ENCODE assay signal across 26 cellular contexts in genomic region chr6:10362300-10362699, GRCh38. TPM values are rescaled to one million over a fixed set of nuclear protein-coding genes. Genes with fewer than 3 reads are reported as not detected.
DNase-seq lines count a peak whose midpoint lies in the region; ATAC-seq, FAIRE-seq and TF ChIP-seq lines count a peak whose summit lies in the region.
"Had no signal": no experiment of that assay in that cellular context is flagged by ENCODE, and none has a peak within 500 bp of the region (broad histone marks: within the 10 kb centered on the region; RNA-seq: fewer than 3 reads in every experiment).

No MANE protein-coding gene starts in this region.

- ATAC-seq in HepG2: no peak
- no peak for ATAC-seq in right lobe of liver
- no peak for ATAC-seq in HG02623 (IDR thresholded peaks at IDR 0.05; ENCODE audit: unreplicated experiment)
- ATAC-seq in stimulated activated memory B cell treated with anti-CD40 and anti-IgM and Interleukin-4, amounts not matched to agents 10 μg/mL and 1 μg/mL and 100 μg/mL, for 72 hours: no peak
- ATAC-seq: GM12878 had no signal

- no peak for TF ChIP-seq POLR2A in HepG2 (IDR thresholded peaks at IDR 0.05; ENCODE audit: insufficient read depth in 1 of 2, low read depth in 2 of 2, low read length in 2 of 2)
- TF ChIP-seq POLR2A in right lobe of liver (IDR thresholded peaks at IDR 0.05): no peak

- no peak for TF ChIP-seq CTCF in HepG2 (CRISPR knock-in tag; IDR thresholded peaks at IDR 0.05)
- TF ChIP-seq CTCF in right lobe of liver (IDR thresholded peaks at IDR 0.05): no peak
- no peak for TF ChIP-seq CTCF in endodermal cell (conservative IDR thresholded peaks at IDR 0.05)

- H3K4me2 ChIP-seq in HepG2 (ENCODE audit: low read depth, low read length): no peak overlapping the region
- H3K4me2 ChIP-seq: BLaER1 had no signal

- 0% methylated on average over 2 of the region's 2 CpGs for WGBS in HepG2 (ENCODE audit: low lambda C conversion rate)
- 57% methylated on average over 2 of the region's 2 CpGs for WGBS in right lobe of liver (ENCODE audit: insufficient coverage, low coverage, low lambda C conversion rate, missing lambda C conversion rate)
- 83 to 93% methylated on average over 2 of the region's 2 CpGs for WGBS in endodermal cell (ENCODE audit: insufficient coverage in 1 of 2, insufficient read length in 1 of 2), 2 experiments

- no peaks in the 10 kb centered on the region for H3K9me3 Mint-ChIP-seq in endodermal cell
- peaks cover 9% of the 10 kb centered on the region for H3K9me3 Mint-ChIP-seq in stimulated activated memory B cell treated with anti-CD40 and anti-IgM and Interleukin-4, amounts not matched to agents 10 μg/mL and 1 μg/mL and 100 μg/mL, for 72 hours

- H3K36me3 Mint-ChIP-seq in endodermal cell (ENCODE audit: low read depth): no peaks in the 10 kb centered on the region
- H3K36me3 Mint-ChIP-seq in stimulated activated memory B cell treated with anti-CD40 and anti-IgM and Interleukin-4, amounts not matched to agents 10 μg/mL and 1 μg/mL and 100 μg/mL, for 72 hours: no peaks in the 10 kb centered on the region
- H3K36me3 Mint-ChIP-seq: CD14-positive monocyte; CD4-positive, alpha-beta memory T cell; CD4-positive, CD25-positive, alpha-beta regulatory T cell; CD8-positive, alpha-beta memory T cell had no signal

- no peaks in the 10 kb centered on the region for H4K20me1 ChIP-seq in HepG2 (ENCODE audit: insufficient read depth, low read length)
- H4K20me1 ChIP-seq: BLaER1 had no signal

- no peak overlapping the region for H3K27ac ChIP-seq in HepG2 (ENCODE audit: extremely low read length, insufficient read depth, low read length)
- no peak overlapping the region for H3K27ac ChIP-seq in right lobe of liver
- H3K27ac ChIP-seq in endodermal cell (ENCODE audit: low read depth, low read length): no peak overlapping the region
- H3K27ac ChIP-seq: 22Rv1, BLaER1 had no signal

- TF ChIP-seq RAD21 in HepG2 (CRISPR knock-in tag; IDR thresholded peaks at IDR 0.05): no peak

- CTCF ChIA-PET in HepG2 (lab: Yijun Ruan, JAX; ENCODE audit: low intra/inter-chr PET ratio, low total read pairs): no interaction called here

- BruUV-seq in HepG2 (replicated peaks; lab: Mats Ljungman, UMichigan): no TSS peak

- in situ Hi-C loops in HepG2 (cut with HindIII; ENCODE audit: extremely low pct_ligation_motif_present, low pct_unique_long_range_greater_than_20kb): no loop called here

- DNase-seq in HepG2 (ENCODE audit: low spot score): no peak
- no peak for DNase-seq in right lobe of liver
- DNase-seq in endodermal cell: peak; percentile 24
- peak; percentile 43 for DNase-seq in islet precursor cell
- DNase-seq: ACHN; BE2C; C1 segment of cervical spinal cord; CD4-positive, alpha-beta memory T cell; CD4-positive, CD25-positive, alpha-beta regulatory T cell; CD8-positive, alpha-beta memory T cell; COR-L47; DMS 273 treated with DMSO at 0.1 percent for 48 hours; DMS153; DMS53; DMS79; DND-41; EL; GDM1 had no signal

- H3K4me1 ChIP-seq in HepG2 (ENCODE audit: insufficient read depth, low read length) (no peaks in the 10 kb centered on the region), right lobe of liver (no peaks in the 10 kb centered on the region), endodermal cell (ENCODE audit: control insufficient read depth, insufficient read depth, low read length) (no peaks in the 10 kb centered on the region)
- H3K4me1 ChIP-seq: BE2C, BLaER1 had no signal

- H3K36me3 ChIP-seq in HepG2 (replicated peaks in 1 of 2; ENCODE audit: control insufficient read depth in 1 of 2, insufficient read depth in 2 of 2, low read length in 2 of 2): no peaks in the 10 kb centered on the region
- H3K36me3 ChIP-seq in right lobe of liver: no peaks in the 10 kb centered on the region
- no peaks in the 10 kb centered on the region for H3K36me3 ChIP-seq in endodermal cell (ENCODE audit: control insufficient read depth, insufficient read depth, low read length)
- H3K36me3 ChIP-seq: BE2C, BLaER1 had no signal

- H3K27ac Mint-ChIP-seq in endodermal cell: no peak overlapping the region
- H3K27ac Mint-ChIP-seq in stimulated activated memory B cell treated with anti-CD40 and anti-IgM and Interleukin-4, amounts not matched to agents 10 μg/mL and 1 μg/mL and 100 μg/mL, for 72 hours: no peak overlapping the region
- H3K27ac Mint-ChIP-seq: CD14-positive monocyte; CD4-positive, alpha-beta memory T cell; CD4-positive, CD25-positive, alpha-beta regulatory T cell; CD8-positive, alpha-beta memory T cell had no signal

- intact Hi-C loops in HepG2 (cut with micrococcal nuclease; ENCODE audit: unreplicated experiment) (no loop called here), right lobe of liver (cut with DNase I) (no loop called here)

- FAIRE-seq in HepG2 (lab: Jason Lieb, UNC): no peak
- FAIRE-seq: GM12878, GM12892, GM18507 had no signal

- H3K4me3 Mint-ChIP-seq in endodermal cell: no peak overlapping the region
- H3K4me3 Mint-ChIP-seq in stimulated activated memory B cell treated with anti-CD40 and anti-IgM and Interleukin-4, amounts not matched to agents 10 μg/mL and 1 μg/mL and 100 μg/mL, for 72 hours: no peak overlapping the region
- H3K4me3 Mint-ChIP-seq: CD14-positive monocyte; CD4-positive, alpha-beta memory T cell; CD4-positive, CD25-positive, alpha-beta regulatory T cell; CD8-positive, alpha-beta memory T cell had no signal

- POLR2A ChIA-PET in HepG2 (lab: Yijun Ruan, JAX): no interaction called here

- H2AFZ ChIP-seq in HepG2 (ENCODE audit: low read length): no peak overlapping the region

- H3K27me3 ChIP-seq in HepG2 (ENCODE audit: control insufficient read depth in 1 of 2, insufficient read depth in 2 of 2, low read length in 2 of 2) (0 out of 5 replicates have a peak, but pooled peaks cover 0 to 5% of the 10 kb centered on the region in 2 experiments), right lobe of liver (no peaks in the 10 kb centered on the region), endodermal cell (ENCODE audit: control insufficient read depth, insufficient read depth, low read length, poor library complexity, severe bottlenecking) (no peaks in the 10 kb centered on the region)
- H3K27me3 ChIP-seq: BE2C, BLaER1 had no signal

- peaks cover 13% of the 10 kb centered on the region for H3K27me3 Mint-ChIP-seq in endodermal cell (ENCODE audit: insufficient read depth)
- H3K27me3 Mint-ChIP-seq in stimulated activated memory B cell treated with anti-CD40 and anti-IgM and Interleukin-4, amounts not matched to agents 10 μg/mL and 1 μg/mL and 100 μg/mL, for 72 hours: no peaks in the 10 kb centered on the region
- H3K27me3 Mint-ChIP-seq: CD4-positive, CD25-positive, alpha-beta regulatory T cell had no signal

- no peaks in the 10 kb centered on the region for H3K4me1 Mint-ChIP-seq in endodermal cell
- no peaks in the 10 kb centered on the region for H3K4me1 Mint-ChIP-seq in stimulated activated memory B cell treated with anti-CD40 and anti-IgM and Interleukin-4, amounts not matched to agents 10 μg/mL and 1 μg/mL and 100 μg/mL, for 72 hours
- H3K4me1 Mint-ChIP-seq: CD14-positive monocyte; CD4-positive, alpha-beta memory T cell; CD8-positive, alpha-beta memory T cell had no signal

- TF ChIP-seq EP300 in HepG2 (IDR thresholded peaks at IDR 0.05; ENCODE audit: low read depth in 2 of 2, low read length in 2 of 2) (no peak), HepG2 (CRISPR knock-in tag; IDR thresholded peaks at IDR 0.05; ENCODE audit: borderline replicate concordance) (no peak)

- H3K9me3 ChIP-seq in HepG2 (ENCODE audit: low read length) (no peaks in the 10 kb centered on the region), right lobe of liver (no peaks in the 10 kb centered on the region), endodermal cell (ENCODE audit: control insufficient read depth, low read length) (no peaks in the 10 kb centered on the region)
- H3K9me3 ChIP-seq: BE2C had no signal

- H3K4me3 ChIP-seq in HepG2 (replicated peaks in 1 of 3; ENCODE audit: insufficient read depth in 1 of 3, low read depth in 2 of 3, low read length in 3 of 3) (no peak overlapping the region), right lobe of liver (no peak overlapping the region), endodermal cell (ENCODE audit: low read length) (no peak overlapping the region)
- H3K4me3 ChIP-seq: BLaER1, GM12878 had no signal

- no peaks in the 10 kb centered on the region for H3K79me2 ChIP-seq in HepG2 (ENCODE audit: insufficient read depth, low read length)

- H3K9ac ChIP-seq in HepG2 (ENCODE audit: insufficient read depth, low read depth, low read length): no peak overlapping the region
- H3K9ac ChIP-seq in endodermal cell (ENCODE audit: extremely low read depth, low read length, poor library complexity, severe bottlenecking): no peak overlapping the region
- H3K9ac ChIP-seq: BLaER1 had no signal

TF ChIP-seq in HepG2, 621 proteins besides CTCF, POLR2A, EP300 and RAD21 (continues in another document):
- TF ChIP-seq MAFK (conservative IDR thresholded peaks at IDR 0.05 in 1 of 2, IDR thresholded peaks at IDR 0.05 in 1 of 2; ENCODE audit: low read length in 2 of 2) (peak in 1 of 2 experiments; percentile 60; a peak in 3 of 4 replicates), MAFF (IDR thresholded peaks at IDR 0.05; ENCODE audit: low read depth, low read length) (0 out of 2 replicates have a peak, but pooled peaks have one; percentile 13)

RNA-seq across cellular contexts. Expression of gene TFAP2A, which starts 52.6 kb away (rescaled TPM):
- total RNA-seq in HepG2 (2016; rRNA removed; fragmentation: Illumina TruSeq; extraction: Trizol) (not detected in 2 replicates), right lobe of liver (under 1 TPM in 3 of 6 experiments, not detected in 3; 0.07 to 0.18 (median 0.12) TPM), endodermal cell (under 1 TPM; 0.51 to 0.69 TPM)
- total RNA-seq in HepG2 (2016; cell fraction: cytosol; rRNA removed; fragmentation: Illumina TruSeq; extraction: Trizol; ENCODE audit: low read depth): not detected in 2 replicates
- not detected in 2 replicates for total RNA-seq in HepG2 (2016; cell fraction: insoluble cytoplasmic fraction; rRNA removed; fragmentation: Illumina TruSeq; extraction: Trizol)
- total RNA-seq in HepG2 (2016; cell fraction: membrane; rRNA removed; fragmentation: Illumina TruSeq; extraction: Trizol): not detected in 2 replicates
- not detected in 2 replicates for total RNA-seq in HepG2 (2016; cell fraction: nucleus; rRNA removed; fragmentation: Illumina TruSeq; extraction: Trizol)
- not detected in 2 replicates for polyA plus RNA-seq in HepG2 (2011; rRNA removed)
- polyA plus RNA-seq in HepG2 (2011; cell fraction: cytosol; rRNA removed): 0.04 and 0.09 TPM in 2 replicates
- not detected in 2 replicates for polyA plus RNA-seq in HepG2 (2011; cell fraction: nucleus; rRNA removed)
- not detected in 2 replicates for polyA plus RNA-seq in HepG2 (2012)
- not detected in 2 replicates for polyA plus RNA-seq in HepG2 (2016; cell fraction: cytosol; fragmentation: Illumina TruSeq; extraction: Trizol; ENCODE audit: low read depth)
- not detected in 2 replicates for polyA plus RNA-seq in HepG2 (2016; cell fraction: insoluble cytoplasmic fraction; fragmentation: Illumina TruSeq; extraction: Trizol; ENCODE audit: low read depth)
- not detected in 2 replicates for polyA plus RNA-seq in HepG2 (2016; cell fraction: membrane; fragmentation: Illumina TruSeq; extraction: Trizol; ENCODE audit: low read depth)
- polyA plus RNA-seq in HepG2 (2016; cell fraction: nucleus; fragmentation: Illumina TruSeq; extraction: Trizol; ENCODE audit: insufficient read depth, low read depth): not detected in 2 replicates
- 48.3 TPM in 1 of 2 replicates, not detected in the other for polyA minus RNA-seq in HepG2 (2011; rRNA and poly(A)+ RNA removed; ENCODE audit: low replicate concordance)
- polyA minus RNA-seq in HepG2 (2011; cell fraction: cytosol; rRNA and poly(A)+ RNA removed): 0.99 and 2.1 TPM in 2 replicates
- polyA minus RNA-seq in HepG2 (2011; cell fraction: nucleus; rRNA and poly(A)+ RNA removed): 0.25 and 1.2 TPM in 2 replicates
- polyA plus RNA-seq in endodermal cell (2013, experiment 1 of 2): 39.2 TPM
- polyA plus RNA-seq in endodermal cell (2013, experiment 2 of 2): 32.0 TPM
- total RNA-seq: CD4-positive, alpha-beta memory T cell; CD4-positive, CD25-positive, alpha-beta regulatory T cell; CD8-positive, alpha-beta memory T cell had no signal
- polyA plus RNA-seq: CD14-positive monocyte; CD4-positive, alpha-beta memory T cell; CD4-positive, CD25-positive, alpha-beta regulatory T cell; CD8-positive, alpha-beta memory T cell had no signal

Comparison
In these comparisons a context has a peak if more than half of its experiments do, and no peak if none do; other contexts are left out.
1. DNase-seq: peak in endodermal cell (single experiment) and islet precursor cell (single experiment); none in HepG2 (single experiment) and right lobe of liver (0 of 3).